In the genomic region with DNA sequence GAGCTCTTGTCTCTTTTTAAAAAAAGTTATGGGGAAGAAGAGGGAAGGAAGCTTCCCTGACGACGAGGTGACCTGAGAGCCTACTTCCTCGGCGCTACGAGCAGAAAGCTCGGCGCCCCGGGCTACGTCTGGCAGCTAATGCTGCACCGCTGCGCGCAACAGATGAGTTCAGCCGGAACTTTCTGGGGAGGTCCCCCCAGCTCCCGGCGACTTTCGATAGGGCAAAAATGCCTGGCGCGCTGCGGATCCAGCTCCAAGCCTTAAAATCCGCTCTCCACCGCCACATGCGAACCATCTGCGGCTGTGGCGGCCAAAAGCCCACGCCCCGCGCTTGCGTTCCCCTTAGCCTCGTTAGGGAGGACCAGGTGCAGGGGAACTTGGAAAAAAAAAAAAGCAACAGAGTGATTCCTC, we compare ENCODE assay signal across 8 cellular contexts. TPM values are rescaled to one million over a fixed set of nuclear protein-coding genes. Genes with fewer than 3 reads are reported as not detected.
DNase-seq lines count a peak whose midpoint lies in the region; ATAC-seq and TF ChIP-seq lines count a peak whose summit lies in the region.

No MANE protein-coding gene starts in this region.

- BruUV-seq in Panc1 (replicated peaks; lab: Mats Ljungman, UMichigan): no TSS peak

- H3K9ac ChIP-seq in stomach smooth muscle (ENCODE audit: low read length in 2 of 2): peak overlapping the region; percentile 80 to 81

- H3K4me1 ChIP-seq in Panc1 (ENCODE audit: control insufficient read depth, insufficient read depth, low read length): peaks cover 14% of the 10 kb centered on the region
- H3K4me1 ChIP-seq in stomach smooth muscle (ENCODE audit: control insufficient read depth, insufficient read depth, low read length): peaks cover 17% of the 10 kb centered on the region

- CTCF ChIA-PET in Panc1 (lab: Charles Lee): interaction anchor here (0.7 to 1.2 kb wide), 4 partner anchors 15 to 1084 kb away, joined by 3 to 15 read pairs (median 6); partner anchors contain the start of gene NUDT13

- TF ChIP-seq POLR2A in GM18526 (IDR thresholded peaks at IDR 0.05; ENCODE audit: extremely low read depth, insufficient read length): peak; percentile 23

- DNase-seq in ACHN (peak; percentile 78), Panc1 (ENCODE audit: low read depth, low spot score) (no peak), fibroblast of mammary gland (ENCODE audit: low read depth) (peak; percentile 64)
- peak; percentile 43 to 49 for DNase-seq in activated T-helper 1 cell treated with anti-CD3 and anti-CD28 coated beads, Interleukin-2, amount 50 U/mL, for 16 hours (ENCODE audit: low read depth in 1 of 2, low spot score in 1 of 2)

- H3K27me3 ChIP-seq in Panc1 (ENCODE audit: control insufficient read depth, insufficient read depth, low read length) (no peaks in the 10 kb centered on the region), stomach smooth muscle (ENCODE audit: control insufficient read depth in 1 of 2, insufficient read depth in 2 of 2, low read length in 2 of 2) (no peaks in the 10 kb centered on the region)

- H3K27ac ChIP-seq in Panc1 (ENCODE audit: low read length) (peak overlapping the region; percentile 86), stomach smooth muscle (ENCODE audit: low read length) (peak overlapping the region; percentile 91)

- H3K4me3 ChIP-seq in Panc1 (ENCODE audit: low read depth in 2 of 2, low read length in 2 of 2) (peak overlapping the region; percentile 64 to 87), fibroblast of mammary gland (ENCODE audit: control insufficient read depth, low read depth, low read length) (peak overlapping the region; percentile 91), stomach smooth muscle (ENCODE audit: low read length in 2 of 2) (peak overlapping the region; percentile 92 to 97)

- POLR2A ChIA-PET in Panc1 (lab: Charles Lee): interaction anchor here (0.7 to 2.9 kb wide), 6 partner anchors 9 to 376 kb away, joined by 3 to 10 read pairs (median 6); partner anchors contain the start of gene NUDT13

- peaks cover 9% of the 10 kb centered on the region for H3K36me3 Mint-ChIP-seq in nephron (ENCODE audit: low read depth)

- TF ChIP-seq CTCF in Panc1 (IDR thresholded peaks at IDR 0.05) (no peak), fibroblast of mammary gland (conservative IDR thresholded peaks at IDR 0.05; ENCODE audit: control insufficient read depth, insufficient read depth, low read depth, low read length) (no peak), nephron (IDR thresholded peaks at IDR 0.05; ENCODE audit: unreplicated experiment in 3 of 3) (no peak)

- H3K9me3 ChIP-seq in Panc1 (ENCODE audit: control insufficient read depth, insufficient read depth, low read depth, low read length) (no peaks in the 10 kb centered on the region), stomach smooth muscle (ENCODE audit: control insufficient read depth in 2 of 2, low read length in 2 of 2) (no peaks in the 10 kb centered on the region)

- no peaks in the 10 kb centered on the region for H3K27me3 Mint-ChIP-seq in nephron (ENCODE audit: low read depth)

- H3K36me3 ChIP-seq in Panc1 (ENCODE audit: control insufficient read depth, insufficient read depth, low read length): peaks cover 6% of the 10 kb centered on the region; the same call in 1 of the 2 replicates
- peaks cover 0 to 3% of the 10 kb centered on the region in 2 donors for H3K36me3 ChIP-seq in stomach smooth muscle (ENCODE audit: control insufficient read depth in 2 of 2, insufficient read depth in 2 of 2, low read length in 2 of 2)

- intact Hi-C loops in Panc1 (cut with micrococcal nuclease; ENCODE audit: unreplicated experiment): loop anchor here (2.0 kb wide), 1 partner anchor 63 kb away; no protein-coding TSS in a partner anchor

- no peaks in the 10 kb centered on the region for H3K9me3 Mint-ChIP-seq in nephron

- peaks cover 48% of the 10 kb centered on the region for H3K4me1 Mint-ChIP-seq in nephron

- in situ Hi-C loops in ACHN (cut with HindIII; ENCODE audit: low pct_ligation_motif_present, low pct_unique_long_range_greater_than_20kb, low sequenced_read_pairs): no loop called here
- in situ Hi-C loops in Panc1 (cut with HindIII; ENCODE audit: low pct_unique_long_range_greater_than_20kb, low sequenced_read_pairs): no loop called here

- ATAC-seq in HG03159 (IDR thresholded peaks at IDR 0.05; ENCODE audit: unreplicated experiment) (peak; percentile 25), Panc1 (peak; percentile 66)

- peak overlapping the region; percentile 93 to 96 (median 94) for H3K4me3 Mint-ChIP-seq in nephron

- H3K27ac Mint-ChIP-seq in nephron: peak overlapping the region; percentile 97 to 99 (median 98)

RNA-seq across cellular contexts. Expression of gene P4HA1, which starts 0.6 kb away (rescaled TPM):
- total RNA-seq in Panc1 (2021; ENCODE audit: unreplicated experiment): 58.5 TPM
- 41.0 TPM for polyA plus RNA-seq in Panc1 (2012; ENCODE audit: insufficient read length)

RNA-seq across cellular contexts. Expression of gene NUDT13, which starts 14.2 kb away (rescaled TPM):
- 6.1 TPM for total RNA-seq in Panc1 (2021; ENCODE audit: unreplicated experiment)
- 3.2 TPM for polyA plus RNA-seq in Panc1 (2012; ENCODE audit: insufficient read length)
